Comparison of ENCODE assay signal across 32 cellular contexts in genomic region chr1:106889504-106890027, GRCh38.
"Had no signal": no experiment of that assay in that cellular context is flagged by ENCODE, and none has a peak within 500 bp of the region (broad histone marks: within the 10 kb centered on the region; RNA-seq: fewer than 3 reads in every experiment).

No MANE protein-coding gene starts in this region.

- H2AFZ ChIP-seq: hepatocyte had no signal

- FAIRE-seq: endothelial cell of umbilical vein, kidney had no signal

- H3K27ac Mint-ChIP-seq: mesothelial cell of epicardium; naive thymus-derived CD4-positive, alpha-beta T cell; nephron; stimulated activated naive CD8-positive, alpha-beta T cell treated with anti-CD3 and anti-CD28 coated beads, Interleukin-15, amount 100 ng/mL, for 72 hours had no signal

- DNase-seq: dermis blood vessel endothelial cell; effector memory CD4-positive, alpha-beta T cell; foreskin keratinocyte; heart left ventricle; kidney; mesenchymal stem cell; mucosa of descending colon; naive thymus-derived CD4-positive, alpha-beta T cell; occipital lobe; ovary; posterior cingulate gyrus; psoas muscle; stimulated activated CD4-positive, alpha-beta T cell treated with anti-CD3 and anti-CD28 coated beads, Interleukin-12 subunit alpha, Interleukin-12 subunit beta, amount 100 ng/mL, for 4 hours; stimulated activated CD4-positive, alpha-beta T cell treated with anti-CD3 and anti-CD28 coated beads, Interleukin-1b, Interleukin-23, amount 100 ng/mL, for 48 hours; stimulated activated CD4-positive, alpha-beta T cell treated with anti-CD3 and anti-CD28 coated beads, Interleukin-4, amount 100 ng/mL, for 1 hour; stimulated activated CD8-positive, alpha-beta memory T cell treated with anti-CD3 and anti-CD28 coated beads, Interleukin-4, amount 100 ng/mL, for 48 hours; stimulated activated naive CD4-positive, alpha-beta T cell; stimulated activated naive CD8-positive, alpha-beta T cell treated with anti-CD3 and anti-CD28 coated beads, Interleukin-15, amount 100 ng/mL, for 72 hours; transverse colon; upper lobe of right lung; uterus had no signal

- H3K27ac ChIP-seq: coronary artery, esophagus muscularis mucosa, foreskin keratinocyte, gastroesophageal sphincter, heart left ventricle, hepatocyte, ovary, psoas muscle, suprapubic skin, transverse colon, upper lobe of right lung, uterus had no signal

- H3K79me2 ChIP-seq: hepatocyte had no signal

- H3K36me3 Mint-ChIP-seq: mesothelial cell of epicardium; naive thymus-derived CD4-positive, alpha-beta T cell had no signal

- H3K27me3 ChIP-seq: esophagus muscularis mucosa, foreskin keratinocyte, gastroesophageal sphincter, heart left ventricle, hepatocyte, ovary, suprapubic skin, transverse colon, upper lobe of right lung, uterus had no signal

- H3K9me3 Mint-ChIP-seq: nephron; stimulated activated naive CD8-positive, alpha-beta T cell treated with anti-CD3 and anti-CD28 coated beads, Interleukin-15, amount 100 ng/mL, for 72 hours had no signal

- ATAC-seq: foreskin keratinocyte; gastroesophageal sphincter; heart left ventricle; left lobe of liver; mucosa of descending colon; naive thymus-derived CD4-positive, alpha-beta T cell; psoas muscle; sciatic nerve; stimulated activated naive CD8-positive, alpha-beta T cell treated with anti-CD3 and anti-CD28 coated beads, Interleukin-15, amount 100 ng/mL, for 72 hours; upper lobe of right lung had no signal

- H3K4me2 ChIP-seq: hepatocyte, smooth muscle cell had no signal

- H3K4me1 ChIP-seq: esophagus muscularis mucosa, foreskin keratinocyte, gastroesophageal sphincter, heart left ventricle, psoas muscle, suprapubic skin, transverse colon, upper lobe of right lung, uterus had no signal

- H3K4me3 ChIP-seq: coronary artery, esophagus muscularis mucosa, gastroesophageal sphincter, heart left ventricle, hepatocyte, mucosa of descending colon, ovary, psoas muscle, smooth muscle cell, suprapubic skin, transverse colon, upper lobe of right lung, uterus had no signal

- H3K27me3 Mint-ChIP-seq: stimulated activated naive CD8-positive, alpha-beta T cell treated with anti-CD3 and anti-CD28 coated beads, Interleukin-15, amount 100 ng/mL, for 72 hours had no signal

- H3K4me1 Mint-ChIP-seq: mesothelial cell of epicardium; naive thymus-derived CD4-positive, alpha-beta T cell; nephron; stimulated activated naive CD8-positive, alpha-beta T cell treated with anti-CD3 and anti-CD28 coated beads, Interleukin-15, amount 100 ng/mL, for 72 hours had no signal

- H3K36me3 ChIP-seq: esophagus muscularis mucosa, gastroesophageal sphincter, heart left ventricle, ovary, suprapubic skin, transverse colon, upper lobe of right lung, uterus had no signal

- H3K9me3 ChIP-seq: esophagus muscularis mucosa, gastroesophageal sphincter, heart left ventricle, mucosa of descending colon, ovary, psoas muscle, suprapubic skin, transverse colon, upper lobe of right lung, uterus had no signal

- H3K4me3 Mint-ChIP-seq: mesothelial cell of epicardium; naive thymus-derived CD4-positive, alpha-beta T cell; nephron; stimulated activated naive CD8-positive, alpha-beta T cell treated with anti-CD3 and anti-CD28 coated beads, Interleukin-15, amount 100 ng/mL, for 72 hours had no signal
